8 cellular contexts compared by ENCODE assay signal in genomic region chr11:65366340-65366773, GRCh38. TPM values are rescaled to one million over a fixed set of nuclear protein-coding genes. Genes with fewer than 3 reads are reported as not detected.
A peak's percentile ranks its signal among the peaks of the same experiment; 100 is the strongest.
DNase-seq lines count a peak whose midpoint lies in the region; ATAC-seq and TF ChIP-seq lines count a peak whose summit lies in the region.

No MANE protein-coding gene starts in this region.

- no peak for TF ChIP-seq POLR2A in adrenal gland (IDR thresholded peaks at IDR 0.05)

- H3K4me3 ChIP-seq in adrenal gland (no peak overlapping the region), left ventricle myocardium inferior (no peak overlapping the region)

- H3K36me3 ChIP-seq in adrenal gland (replicated peaks in 1 of 2) (no peaks in the 10 kb centered on the region), left ventricle myocardium inferior (no peaks in the 10 kb centered on the region)

- H3K4me1 ChIP-seq in adrenal gland (replicated peaks in 1 of 2) (peaks cover 10 to 21% of the 10 kb centered on the region in 2 donors), left ventricle myocardium inferior (peaks cover 28% of the 10 kb centered on the region)

- H3K9me3 ChIP-seq in adrenal gland (replicated peaks in 1 of 3) (no peaks in the 10 kb centered on the region), left ventricle myocardium inferior (replicated peaks) (no peaks in the 10 kb centered on the region)

- H3K27ac ChIP-seq in adrenal gland (peak overlapping the region in 3 of 5 donors; percentile 7 to 61 (median 39)), left ventricle myocardium inferior (replicated peaks) (peak overlapping the region; percentile 83)

- H3K27me3 ChIP-seq in adrenal gland (no peaks in the 10 kb centered on the region), left ventricle myocardium inferior (ENCODE audit: low read depth) (no peaks in the 10 kb centered on the region)

- DNase-seq in DMS 273 (lab: John Stamatoyannopoulos, UW; ENCODE audit: unreplicated experiment) (peak; percentile 80), HPDE6-E6E7 (ENCODE audit: extremely low spot score) (peak; percentile 85), NCI-H524 (lab: John Stamatoyannopoulos, UW) (peak; percentile 71 to 77), adrenal gland (peak in 6 of 7 donors; percentile 70 to 82 (median 78)), left ventricle myocardium inferior (no peak), retina (peak; percentile 58)

- intact Hi-C loops in adrenal gland (cut with DNase I), result no loop called here
- intact Hi-C loops in left ventricle myocardium inferior (cut with micrococcal nuclease), result no loop called here

- 2 to 4% (median 3%) methylated on average over 4 of the region's 4 CpGs for WGBS in adrenal gland, 4 donors

- TF ChIP-seq CTCF in adrenal gland (IDR thresholded peaks at IDR 0.05) (peak; percentile 79 to 98 (median 92)), left ventricle myocardium inferior (IDR thresholded peaks at IDR 0.05; ENCODE audit: borderline replicate concordance) (peak; percentile 83)

- ATAC-seq in HG03039 (IDR thresholded peaks at IDR 0.05; ENCODE audit: unreplicated experiment) (no peak), GM21526 (IDR thresholded peaks at IDR 0.05; ENCODE audit: low FRiP score, unreplicated experiment) (no peak)

RNA-seq across cellular contexts. Expression of gene TIGD3, which starts 11.8 kb away (rescaled TPM):
- total RNA-seq in adrenal gland (under 1 TPM; 0.11 to 0.96 (median 0.27) TPM), left ventricle myocardium inferior (0.44 TPM)
- polyA plus RNA-seq in adrenal gland, result under 1 TPM in 2 of 3 donors, not detected in 1; 0.27 to 0.40 TPM

RNA-seq across cellular contexts. Expression of gene SLC25A45, which starts 16.1 kb away (rescaled TPM):
- total RNA-seq in adrenal gland (10 to 100 TPM in 1 of 8 donors, 1 to 10 TPM in 7; 1.1 to 12.7 (median 6.7) TPM), left ventricle myocardium inferior (5.0 TPM)
- 10 to 100 TPM in 2 of 3 donors, 1 to 10 TPM in 1; 2.4 to 21.0 (median 14.7) TPM for polyA plus RNA-seq in adrenal gland

RNA-seq across cellular contexts. Expression of gene FRMD8, which starts 20.1 kb away (rescaled TPM):
- total RNA-seq in adrenal gland, result 10 to 100 TPM; 20.6 to 52.1 (median 39.6) TPM
- polyA plus RNA-seq in adrenal gland, result 10 to 100 TPM in 2 of 3 donors, 1 to 10 TPM in 1; 5.3 to 21.3 (median 20.4) TPM
- total RNA-seq in left ventricle myocardium inferior, result 8.4 TPM

RNA-seq across cellular contexts. Expression of gene DPF2, which starts 32.7 kb away (rescaled TPM):
- total RNA-seq in adrenal gland (10 to 100 TPM; 35.2 to 73.7 (median 49.4) TPM), left ventricle myocardium inferior (40.6 TPM)
- polyA plus RNA-seq in adrenal gland, result 10 to 100 TPM; 23.2 to 34.7 (median 30.4) TPM

RNA-seq across cellular contexts. Expression of gene CDC42EP2, which starts 51.7 kb away (rescaled TPM):
- 10 to 100 TPM in 3 of 8 donors, 1 to 10 TPM in 5; 2.9 to 18.3 (median 4.9) TPM for total RNA-seq in adrenal gland
- 10 to 100 TPM in 2 of 3 donors, 1 to 10 TPM in 1; 1.0 to 13.9 (median 10.4) TPM for polyA plus RNA-seq in adrenal gland
- 11.3 TPM for total RNA-seq in left ventricle myocardium inferior
